In genomic region chr5:167355370-167355769, GRCh38 we compare ENCODE assay signal across 25 cellular contexts.
DNase-seq lines count a peak whose midpoint lies in the region; ATAC-seq, FAIRE-seq and TF ChIP-seq lines count a peak whose summit lies in the region.
"Had no signal": no experiment of that assay in that cellular context is flagged by ENCODE, and none has a peak within 500 bp of the region (broad histone marks: within the 10 kb centered on the region; RNA-seq: fewer than 3 reads in every experiment).

No MANE protein-coding gene starts in this region.

- ATAC-seq in activated naive CD8-positive, alpha-beta T cell treated with anti-CD3 and anti-CD28 coated beads, Interleukin-2, amount 50 U/mL, for 24 hours = no peak
- ATAC-seq: PC-3 had no signal

- FAIRE-seq in astrocyte (lab: Jason Lieb, UNC) = no peak
- FAIRE-seq: D721Med, GM18507 had no signal

- H3K27me3 Mint-ChIP-seq in astrocyte (ENCODE audit: low read depth, unreplicated experiment) (no peaks in the 10 kb centered on the region), neural crest cell (ENCODE audit: low read depth) (no peaks in the 10 kb centered on the region)
- H3K27me3 Mint-ChIP-seq in activated naive CD8-positive, alpha-beta T cell treated with anti-CD3 and anti-CD28 coated beads, Interleukin-2, amount 50 U/mL, for 24 hours = no peaks in the 10 kb centered on the region

- peak; percentile 39 to 60 for DNase-seq in HAP-1 (ENCODE audit: low spot score in 2 of 2)
- no peak for DNase-seq in astrocyte (ENCODE audit: low read depth)
- DNase-seq in neural crest cell (ENCODE audit: low read depth, low spot score) = no peak
- DNase-seq in ascending aorta (ENCODE audit: low spot score in 2 of 2) = no peak
- DNase-seq in OCI-M1 (lab: John Stamatoyannopoulos, UW) = no peak
- DNase-seq in activated CD4-positive, CD25-positive, alpha-beta regulatory T cell treated with anti-CD3 and anti-CD28 coated beads, Interleukin-2, amount 50 U/mL, for 72 hours = no peak
- no peak for DNase-seq in activated naive CD8-positive, alpha-beta T cell treated with anti-CD3 and anti-CD28 coated beads, Interleukin-2, amount 50 U/mL, for 24 hours
- DNase-seq: AML-193, DMS53, GDM1, H7, NCI-H1092 treated with DMSO at 0.1 percent for 48 hours, NCI-H1436 treated with DMSO at 0.1 percent for 48 hours, NCI-H2029, NCI-H2171 treated with DMSO at 0.1 percent for 48 hours, NCI-H446, NCI-H526, PC-3, Right ventricle myocardium superior had no signal

- H3K9ac ChIP-seq in BLaER1 (no peak overlapping the region; the same call in 1 of the 2 replicates), astrocyte (ENCODE audit: low read length) (no peak overlapping the region)
- H3K9ac ChIP-seq: KMS-11 had no signal

- H3K4me2 ChIP-seq in BLaER1 (peak overlapping the region; percentile 64), astrocyte (ENCODE audit: low read length) (peak overlapping the region; percentile 11)
- H3K4me2 ChIP-seq: KMS-11 had no signal

- H3K9me3 Mint-ChIP-seq in astrocyte (ENCODE audit: unreplicated experiment) (no peaks in the 10 kb centered on the region), neural crest cell (peaks cover 2% of the 10 kb centered on the region)
- no peaks in the 10 kb centered on the region for H3K9me3 Mint-ChIP-seq in activated naive CD8-positive, alpha-beta T cell treated with anti-CD3 and anti-CD28 coated beads, Interleukin-2, amount 50 U/mL, for 24 hours

- H3K36me3 Mint-ChIP-seq in astrocyte (ENCODE audit: low read depth, unreplicated experiment) = no peaks in the 10 kb centered on the region
- H3K36me3 Mint-ChIP-seq in neural crest cell (ENCODE audit: low read depth) = peaks cover 2% of the 10 kb centered on the region
- no peaks in the 10 kb centered on the region for H3K36me3 Mint-ChIP-seq in activated naive CD8-positive, alpha-beta T cell treated with anti-CD3 and anti-CD28 coated beads, Interleukin-2, amount 50 U/mL, for 24 hours (ENCODE audit: low read depth)
- H3K36me3 Mint-ChIP-seq: CD14-positive monocyte had no signal

- H2AFZ ChIP-seq in astrocyte (ENCODE audit: low read depth, low read length) = no peak overlapping the region

- H3K27me3 ChIP-seq in BLaER1 (no peaks in the 10 kb centered on the region), HAP-1 (ENCODE audit: low read depth) (peaks cover 10% of the 10 kb centered on the region), astrocyte (ENCODE audit: insufficient read depth, low read length) (no peaks in the 10 kb centered on the region), ascending aorta (no peaks in the 10 kb centered on the region)

- H4K20me1 ChIP-seq in BLaER1 = no peaks in the 10 kb centered on the region
- no peaks in the 10 kb centered on the region for H4K20me1 ChIP-seq in astrocyte (ENCODE audit: insufficient read depth, low read length)

- H3K4me1 Mint-ChIP-seq in astrocyte (ENCODE audit: low read depth, unreplicated experiment) = no peaks in the 10 kb centered on the region
- H3K4me1 Mint-ChIP-seq in neural crest cell = peaks cover 33% of the 10 kb centered on the region
- no peaks in the 10 kb centered on the region for H3K4me1 Mint-ChIP-seq in activated naive CD8-positive, alpha-beta T cell treated with anti-CD3 and anti-CD28 coated beads, Interleukin-2, amount 50 U/mL, for 24 hours
- H3K4me1 Mint-ChIP-seq: CD14-positive monocyte had no signal

- peak overlapping the region; percentile 50; the same call in 1 of the 2 replicates for H3K27ac ChIP-seq in BLaER1
- no peak overlapping the region for H3K27ac ChIP-seq in astrocyte (ENCODE audit: low read depth, low read length)
- H3K27ac ChIP-seq in ascending aorta = no peak overlapping the region
- H3K27ac ChIP-seq: HL-60, KMS-11 had no signal

- H3K4me1 ChIP-seq in BLaER1 = peaks cover 39% of the 10 kb centered on the region
- H3K4me1 ChIP-seq in HAP-1 = peaks cover 9% of the 10 kb centered on the region
- H3K4me1 ChIP-seq in astrocyte (ENCODE audit: insufficient read depth, low read length) = no peaks in the 10 kb centered on the region
- no peaks in the 10 kb centered on the region for H3K4me1 ChIP-seq in ascending aorta

- no peak overlapping the region for H3K27ac Mint-ChIP-seq in astrocyte (ENCODE audit: unreplicated experiment)
- peak overlapping the region; percentile 60 for H3K27ac Mint-ChIP-seq in neural crest cell (ENCODE audit: unreplicated experiment)
- H3K27ac Mint-ChIP-seq in activated naive CD8-positive, alpha-beta T cell treated with anti-CD3 and anti-CD28 coated beads, Interleukin-2, amount 50 U/mL, for 24 hours = no peak overlapping the region
- H3K27ac Mint-ChIP-seq: CD14-positive monocyte had no signal

- no peaks in the 10 kb centered on the region for H3K79me2 ChIP-seq in astrocyte (ENCODE audit: insufficient read depth, low read length)

- no peak overlapping the region for H3K4me3 Mint-ChIP-seq in astrocyte (ENCODE audit: unreplicated experiment)
- H3K4me3 Mint-ChIP-seq in neural crest cell = peak overlapping the region; percentile 2
- no peak overlapping the region for H3K4me3 Mint-ChIP-seq in activated naive CD8-positive, alpha-beta T cell treated with anti-CD3 and anti-CD28 coated beads, Interleukin-2, amount 50 U/mL, for 24 hours
- H3K4me3 Mint-ChIP-seq: CD14-positive monocyte had no signal

- in situ Hi-C loops in HAP-1 (cut with MboI; ENCODE audit: low sequenced_read_pairs) = no loop called here

- H3K36me3 ChIP-seq in BLaER1 (0 out of 2 replicates have a peak, but pooled peaks cover 7% of the 10 kb centered on the region), HAP-1 (replicated peaks) (no peaks in the 10 kb centered on the region), astrocyte (ENCODE audit: insufficient read depth, low read length) (no peaks in the 10 kb centered on the region), ascending aorta (no peaks in the 10 kb centered on the region)

- H3K4me3 ChIP-seq in BLaER1 (no peak overlapping the region), HAP-1 (no peak overlapping the region), astrocyte (ENCODE audit: insufficient read depth, low read depth, low read length) (no peak overlapping the region), ascending aorta (no peak overlapping the region)

- intact Hi-C loops in ascending aorta (cut with DNase I) = no loop called here

- TF ChIP-seq CTCF in astrocyte (IDR thresholded peaks at IDR 0.05; ENCODE audit: insufficient read depth, low read depth, low read length) = no peak
- no peak for TF ChIP-seq CTCF in neural crest cell (conservative IDR thresholded peaks at IDR 0.05)
- TF ChIP-seq CTCF in ascending aorta (IDR thresholded peaks at IDR 0.05) = no peak

- H3K9me3 ChIP-seq in BLaER1 (peaks cover 47% of the 10 kb centered on the region), HAP-1 (no peaks in the 10 kb centered on the region), astrocyte (ENCODE audit: insufficient read depth, low read depth, low read length) (no peaks in the 10 kb centered on the region), ascending aorta (no peaks in the 10 kb centered on the region)

Comparison
In these comparisons a context has a peak if more than half of its experiments do, and no peak if none do; other contexts are left out.
1. DNase-seq: peak in HAP-1 (2 of 2); none in astrocyte (single experiment), neural crest cell (single experiment), ascending aorta (0 of 2), OCI-M1 (single experiment), activated CD4-positive, CD25-positive, alpha-beta regulatory T cell treated with anti-CD3 and anti-CD28 coated beads, Interleukin-2, amount 50 U/mL, for 72 hours (single experiment) and activated naive CD8-positive, alpha-beta T cell treated with anti-CD3 and anti-CD28 coated beads, Interleukin-2, amount 50 U/mL, for 24 hours (single experiment).